In genomic region chr15:40843885-40844542, GRCh38 we compare ENCODE assay signal across 1 cellular context.
TF ChIP-seq lines count a peak whose summit lies in the region.

SPINT1 (plus strand) TSS chr15:40844048; CDS start chr15:40844555, 507 bp downstream.

TF ChIP-seq in K562, 482 proteins besides CTCF, POLR2A, EP300 and RAD21 (continued from another document and continues in another):
- TF ChIP-seq ZNF318 (IDR thresholded peaks at IDR 0.05; ENCODE audit: borderline replicate concordance in 1 of 2, low read depth in 1 of 2) (no peak), ZNF324 (CRISPR knock-in tag; IDR thresholded peaks at IDR 0.05) (no peak), ZNF436 (CRISPR knock-in tag; IDR thresholded peaks at IDR 0.05) (no peak), CXXC5 (CRISPR knock-in tag; IDR thresholded peaks at IDR 0.05) (peak; percentile 60), ZBTB43 (CRISPR knock-in tag; IDR thresholded peaks at IDR 0.05) (no peak), NFIC (IDR thresholded peaks at IDR 0.05) (no peak), JUN (IDR thresholded peaks at IDR 0.05; ENCODE audit: borderline replicate concordance, low read depth, low read length) (no peak), JUN (CRISPR knock-in tag; IDR thresholded peaks at IDR 0.05; ENCODE audit: borderline replicate concordance) (no peak), U2AF1 (optimal IDR thresholded peaks at IDR 0.05; ENCODE audit: low read depth, low read length) (no peak), NONO (IDR thresholded peaks at IDR 0.05; ENCODE audit: low read depth in 2 of 2, low read length in 1 of 2) (no peak), STAG1 (CRISPR knock-in tag; IDR thresholded peaks at IDR 0.05; ENCODE audit: borderline replicate concordance) (no peak), RAD51 (IDR thresholded peaks at IDR 0.05; ENCODE audit: borderline replicate concordance, low read depth) (no peak), HMGN3 (IDR thresholded peaks at IDR 0.05; ENCODE audit: borderline replicate concordance, extremely low read depth, insufficient read length, low read depth, low read length) (peak; percentile 50), FOSL1 (tag; conservative IDR thresholded peaks at IDR 0.05) (0 out of 2 replicates have a peak, but pooled peaks have one; percentile 25), TRIM25 (IDR thresholded peaks at IDR 0.05; ENCODE audit: borderline replicate concordance) (no peak), ZNF263 (CRISPR knock-in tag; IDR thresholded peaks at IDR 0.05; ENCODE audit: borderline replicate concordance) (peak; percentile 98), MCM5 (IDR thresholded peaks at IDR 0.05; ENCODE audit: low read depth) (no peak), ZFX (CRISPR knock-in tag; IDR thresholded peaks at IDR 0.05) (peak; percentile 70), ATF1 (CRISPR knock-in tag; IDR thresholded peaks at IDR 0.05) (no peak), ATF1 (tag; IDR thresholded peaks at IDR 0.05) (no peak), C11orf30 (IDR thresholded peaks at IDR 0.05; ENCODE audit: low read depth) (no peak), ZC3H11A (IDR thresholded peaks at IDR 0.05; ENCODE audit: low read depth, low read length) (no peak), ZBTB11 (CRISPR knock-in tag; IDR thresholded peaks at IDR 0.05) (peak in 1 of 3 experiments; percentile 16; a peak in 1 of 6 replicates), ETV6 (IDR thresholded peaks at IDR 0.05; ENCODE audit: borderline replicate concordance in 1 of 2, low read depth in 2 of 2, low read length in 1 of 2) (no peak), ETV6 (CRISPR knock-in tag; IDR thresholded peaks at IDR 0.05; ENCODE audit: borderline replicate concordance) (no peak), NR2C2 (CRISPR knock-in tag; IDR thresholded peaks at IDR 0.05) (no peak), NR2C2 (tag; IDR thresholded peaks at IDR 0.05) (no peak), ZBTB40 (IDR thresholded peaks at IDR 0.05) (0 out of 2 replicates have a peak, but pooled peaks have one; percentile 23), ZBTB40 (CRISPR knock-in tag; IDR thresholded peaks at IDR 0.05) (no peak), HCFC1 (IDR thresholded peaks at IDR 0.05; ENCODE audit: low read depth, low read length) (no peak), E2F6 (IDR thresholded peaks at IDR 0.05; ENCODE audit: borderline replicate concordance in 1 of 2, extremely low read depth in 1 of 2, insufficient read depth in 1 of 2, insufficient read length in 1 of 2, low read depth in 1 of 2, low read length in 1 of 2, poor library complexity in 1 of 2, severe bottlenecking in 1 of 2) (peak in 1 of 2 experiments; percentile 6), TCF7 (IDR thresholded peaks at IDR 0.05; ENCODE audit: borderline replicate concordance) (no peak)
